1 cellular context compared by ENCODE assay signal in the genomic region with DNA sequence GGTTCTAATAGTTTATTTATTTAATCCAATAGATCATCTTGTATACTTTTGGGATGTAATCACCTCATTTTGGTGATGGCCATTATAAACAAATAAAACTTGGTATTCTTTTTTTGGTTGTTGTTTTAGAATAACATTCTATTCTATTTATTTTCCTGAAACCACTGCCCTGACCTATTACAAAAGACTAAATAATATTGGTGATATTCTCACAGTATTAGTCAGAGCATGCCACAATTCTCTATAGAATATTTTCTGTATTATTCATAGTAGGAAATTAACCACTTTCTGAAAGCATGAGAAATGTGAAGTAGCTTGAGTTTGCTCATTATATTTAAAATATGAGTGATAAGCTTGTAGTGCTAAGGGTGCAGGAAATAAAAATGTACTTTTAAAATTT.
TF ChIP-seq lines count a peak whose summit lies in the region.

No MANE protein-coding gene starts in this region.

TF ChIP-seq in WTC11, 78 proteins besides CTCF, POLR2A, EP300 and RAD21 (continued from another document):
- TF ChIP-seq, protein P1, sequence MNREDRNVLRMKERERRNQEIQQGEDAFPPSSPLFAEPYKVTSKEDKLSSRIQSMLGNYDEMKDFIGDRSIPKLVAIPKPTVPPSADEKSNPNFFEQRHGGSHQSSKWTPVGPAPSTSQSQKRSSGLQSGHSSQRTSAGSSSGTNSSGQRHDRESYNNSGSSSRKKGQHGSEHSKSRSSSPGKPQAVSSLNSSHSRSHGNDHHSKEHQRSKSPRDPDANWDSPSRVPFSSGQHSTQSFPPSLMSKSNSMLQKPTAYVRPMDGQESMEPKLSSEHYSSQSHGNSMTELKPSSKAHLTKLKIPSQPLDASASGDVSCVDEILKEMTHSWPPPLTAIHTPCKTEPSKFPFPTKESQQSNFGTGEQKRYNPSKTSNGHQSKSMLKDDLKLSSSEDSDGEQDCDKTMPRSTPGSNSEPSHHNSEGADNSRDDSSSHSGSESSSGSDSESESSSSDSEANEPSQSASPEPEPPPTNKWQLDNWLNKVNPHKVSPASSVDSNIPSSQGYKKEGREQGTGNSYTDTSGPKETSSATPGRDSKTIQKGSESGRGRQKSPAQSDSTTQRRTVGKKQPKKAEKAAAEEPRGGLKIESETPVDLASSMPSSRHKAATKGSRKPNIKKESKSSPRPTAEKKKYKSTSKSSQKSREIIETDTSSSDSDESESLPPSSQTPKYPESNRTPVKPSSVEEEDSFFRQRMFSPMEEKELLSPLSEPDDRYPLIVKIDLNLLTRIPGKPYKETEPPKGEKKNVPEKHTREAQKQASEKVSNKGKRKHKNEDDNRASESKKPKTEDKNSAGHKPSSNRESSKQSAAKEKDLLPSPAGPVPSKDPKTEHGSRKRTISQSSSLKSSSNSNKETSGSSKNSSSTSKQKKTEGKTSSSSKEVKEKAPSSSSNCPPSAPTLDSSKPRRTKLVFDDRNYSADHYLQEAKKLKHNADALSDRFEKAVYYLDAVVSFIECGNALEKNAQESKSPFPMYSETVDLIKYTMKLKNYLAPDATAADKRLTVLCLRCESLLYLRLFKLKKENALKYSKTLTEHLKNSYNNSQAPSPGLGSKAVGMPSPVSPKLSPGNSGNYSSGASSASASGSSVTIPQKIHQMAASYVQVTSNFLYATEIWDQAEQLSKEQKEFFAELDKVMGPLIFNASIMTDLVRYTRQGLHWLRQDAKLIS (CRISPR knock-in tag; IDR thresholded peaks at IDR 0.05; ENCODE audit: borderline replicate concordance): no peak
- TF ChIP-seq, protein P2, sequence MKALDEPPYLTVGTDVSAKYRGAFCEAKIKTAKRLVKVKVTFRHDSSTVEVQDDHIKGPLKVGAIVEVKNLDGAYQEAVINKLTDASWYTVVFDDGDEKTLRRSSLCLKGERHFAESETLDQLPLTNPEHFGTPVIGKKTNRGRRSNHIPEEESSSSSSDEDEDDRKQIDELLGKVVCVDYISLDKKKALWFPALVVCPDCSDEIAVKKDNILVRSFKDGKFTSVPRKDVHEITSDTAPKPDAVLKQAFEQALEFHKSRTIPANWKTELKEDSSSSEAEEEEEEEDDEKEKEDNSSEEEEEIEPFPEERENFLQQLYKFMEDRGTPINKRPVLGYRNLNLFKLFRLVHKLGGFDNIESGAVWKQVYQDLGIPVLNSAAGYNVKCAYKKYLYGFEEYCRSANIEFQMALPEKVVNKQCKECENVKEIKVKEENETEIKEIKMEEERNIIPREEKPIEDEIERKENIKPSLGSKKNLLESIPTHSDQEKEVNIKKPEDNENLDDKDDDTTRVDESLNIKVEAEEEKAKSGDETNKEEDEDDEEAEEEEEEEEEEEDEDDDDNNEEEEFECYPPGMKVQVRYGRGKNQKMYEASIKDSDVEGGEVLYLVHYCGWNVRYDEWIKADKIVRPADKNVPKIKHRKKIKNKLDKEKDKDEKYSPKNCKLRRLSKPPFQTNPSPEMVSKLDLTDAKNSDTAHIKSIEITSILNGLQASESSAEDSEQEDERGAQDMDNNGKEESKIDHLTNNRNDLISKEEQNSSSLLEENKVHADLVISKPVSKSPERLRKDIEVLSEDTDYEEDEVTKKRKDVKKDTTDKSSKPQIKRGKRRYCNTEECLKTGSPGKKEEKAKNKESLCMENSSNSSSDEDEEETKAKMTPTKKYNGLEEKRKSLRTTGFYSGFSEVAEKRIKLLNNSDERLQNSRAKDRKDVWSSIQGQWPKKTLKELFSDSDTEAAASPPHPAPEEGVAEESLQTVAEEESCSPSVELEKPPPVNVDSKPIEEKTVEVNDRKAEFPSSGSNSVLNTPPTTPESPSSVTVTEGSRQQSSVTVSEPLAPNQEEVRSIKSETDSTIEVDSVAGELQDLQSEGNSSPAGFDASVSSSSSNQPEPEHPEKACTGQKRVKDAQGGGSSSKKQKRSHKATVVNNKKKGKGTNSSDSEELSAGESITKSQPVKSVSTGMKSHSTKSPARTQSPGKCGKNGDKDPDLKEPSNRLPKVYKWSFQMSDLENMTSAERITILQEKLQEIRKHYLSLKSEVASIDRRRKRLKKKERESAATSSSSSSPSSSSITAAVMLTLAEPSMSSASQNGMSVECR (CRISPR knock-in tag; IDR thresholded peaks at IDR 0.05; ENCODE audit: borderline replicate concordance): no peak
- TF ChIP-seq, protein P3, sequence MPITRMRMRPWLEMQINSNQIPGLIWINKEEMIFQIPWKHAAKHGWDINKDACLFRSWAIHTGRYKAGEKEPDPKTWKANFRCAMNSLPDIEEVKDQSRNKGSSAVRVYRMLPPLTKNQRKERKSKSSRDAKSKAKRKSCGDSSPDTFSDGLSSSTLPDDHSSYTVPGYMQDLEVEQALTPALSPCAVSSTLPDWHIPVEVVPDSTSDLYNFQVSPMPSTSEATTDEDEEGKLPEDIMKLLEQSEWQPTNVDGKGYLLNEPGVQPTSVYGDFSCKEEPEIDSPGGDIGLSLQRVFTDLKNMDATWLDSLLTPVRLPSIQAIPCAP (CRISPR knock-in tag; IDR thresholded peaks at IDR 0.05): no peak
- no peak for TF ChIP-seq ZNF219 (CRISPR knock-in tag; IDR thresholded peaks at IDR 0.05; ENCODE audit: borderline replicate concordance)
- TF ChIP-seq, protein P4, sequence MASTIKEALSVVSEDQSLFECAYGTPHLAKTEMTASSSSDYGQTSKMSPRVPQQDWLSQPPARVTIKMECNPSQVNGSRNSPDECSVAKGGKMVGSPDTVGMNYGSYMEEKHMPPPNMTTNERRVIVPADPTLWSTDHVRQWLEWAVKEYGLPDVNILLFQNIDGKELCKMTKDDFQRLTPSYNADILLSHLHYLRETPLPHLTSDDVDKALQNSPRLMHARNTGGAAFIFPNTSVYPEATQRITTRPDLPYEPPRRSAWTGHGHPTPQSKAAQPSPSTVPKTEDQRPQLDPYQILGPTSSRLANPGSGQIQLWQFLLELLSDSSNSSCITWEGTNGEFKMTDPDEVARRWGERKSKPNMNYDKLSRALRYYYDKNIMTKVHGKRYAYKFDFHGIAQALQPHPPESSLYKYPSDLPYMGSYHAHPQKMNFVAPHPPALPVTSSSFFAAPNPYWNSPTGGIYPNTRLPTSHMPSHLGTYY (CRISPR knock-in tag; IDR thresholded peaks at IDR 0.05): no peak
- TF ChIP-seq, protein P5, sequence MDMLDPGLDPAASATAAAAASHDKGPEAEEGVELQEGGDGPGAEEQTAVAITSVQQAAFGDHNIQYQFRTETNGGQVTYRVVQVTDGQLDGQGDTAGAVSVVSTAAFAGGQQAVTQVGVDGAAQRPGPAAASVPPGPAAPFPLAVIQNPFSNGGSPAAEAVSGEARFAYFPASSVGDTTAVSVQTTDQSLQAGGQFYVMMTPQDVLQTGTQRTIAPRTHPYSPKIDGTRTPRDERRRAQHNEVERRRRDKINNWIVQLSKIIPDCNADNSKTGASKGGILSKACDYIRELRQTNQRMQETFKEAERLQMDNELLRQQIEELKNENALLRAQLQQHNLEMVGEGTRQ (CRISPR knock-in tag; IDR thresholded peaks at IDR 0.05): no peak
- TF ChIP-seq NFE2L1 (CRISPR knock-in tag; IDR thresholded peaks at IDR 0.05): no peak
- no peak for TF ChIP-seq ZNF138 (CRISPR knock-in tag; conservative IDR thresholded peaks at IDR 0.05)
- TF ChIP-seq GTF2I (CRISPR knock-in tag; conservative IDR thresholded peaks at IDR 0.05): no peak
- no peak for TF ChIP-seq ATF1 (CRISPR knock-in tag; IDR thresholded peaks at IDR 0.05)
